ENCODE assay signal across 23 cellular contexts in genomic region chr3:126013742-126014141, GRCh38. TPM values are rescaled to one million over a fixed set of nuclear protein-coding genes. Genes with fewer than 3 reads are reported as not detected.
DNase-seq lines count a peak whose midpoint lies in the region; ATAC-seq lines count a peak whose summit lies in the region.
"Had no signal": no experiment of that assay in that cellular context is flagged by ENCODE, and none has a peak within 500 bp of the region (broad histone marks: within the 10 kb centered on the region; RNA-seq: fewer than 3 reads in every experiment).

No MANE protein-coding gene starts in this region.

- no peak for ATAC-seq in GM18517 (IDR thresholded peaks at IDR 0.05; ENCODE audit: unreplicated experiment)
- ATAC-seq: gastrocnemius medialis had no signal

- DNase-seq in DMS 273 treated with DMSO at 0.1 percent for 48 hours (lab: John Stamatoyannopoulos, UW) (peak; percentile 30), NCI-H1694 (lab: John Stamatoyannopoulos, UW) (peak; percentile 22), brain pericyte (ENCODE audit: low read depth, low spot score) (peak; percentile 8), myocyte (ENCODE audit: low read depth) (peak; percentile 60), retina (no peak), NCI-H1436 (lab: John Stamatoyannopoulos, UW) (no peak)
- no peak for DNase-seq in stimulated activated CD4-positive, alpha-beta T cell treated with anti-CD3 and anti-CD28 coated beads, Interleukin-15, amount 100 ng/mL, for 24 hours
- DNase-seq: activated CD4-positive, alpha-beta T cell treated with anti-CD3 and anti-CD28 coated beads for 1 hour; activated naive CD4-positive, alpha-beta T cell treated with anti-CD3 and anti-CD28 coated beads, Interleukin-2, amount 50 U/mL, for 16 hours; C1 segment of cervical spinal cord; effector memory CD4-positive, alpha-beta T cell; gastrocnemius medialis; kidney glomerular epithelial cell; NCI-H1092 treated with DMSO at 0.1 percent for 48 hours; NCI-H748 treated with DMSO at 0.1 percent for 48 hours; stimulated activated CD8-positive, alpha-beta memory T cell treated with anti-CD3 and anti-CD28 coated beads, Interleukin-4, amount 100 ng/mL, for 48 hours; upper lobe of left lung had no signal

RNA-seq across cellular contexts. Expression of gene ROPN1B, which starts 44.8 kb away (rescaled TPM):
- not detected in 2 replicates for total RNA-seq in myocyte
- polyA plus RNA-seq in myocyte (2012) = not detected
- total RNA-seq: activated CD8-positive, alpha-beta memory T cell treated with anti-CD3 and anti-CD28 coated beads for 36 hours; ascending aorta; esophagus mucosa; OCI-LY7; subcutaneous adipose tissue had no signal

Comparison
In these comparisons a context has a peak if more than half of its experiments do, and no peak if none do; other contexts are left out.
1. DNase-seq: peak in DMS 273 treated with DMSO at 0.1 percent for 48 hours (single experiment), NCI-H1694 (single experiment), brain pericyte (single experiment) and myocyte (single experiment); none in retina (single experiment), stimulated activated CD4-positive, alpha-beta T cell treated with anti-CD3 and anti-CD28 coated beads, Interleukin-15, amount 100 ng/mL, for 24 hours (single experiment) and NCI-H1436 (single experiment).